Comparison of ENCODE assay signal across 1 cellular context in the genomic region with DNA sequence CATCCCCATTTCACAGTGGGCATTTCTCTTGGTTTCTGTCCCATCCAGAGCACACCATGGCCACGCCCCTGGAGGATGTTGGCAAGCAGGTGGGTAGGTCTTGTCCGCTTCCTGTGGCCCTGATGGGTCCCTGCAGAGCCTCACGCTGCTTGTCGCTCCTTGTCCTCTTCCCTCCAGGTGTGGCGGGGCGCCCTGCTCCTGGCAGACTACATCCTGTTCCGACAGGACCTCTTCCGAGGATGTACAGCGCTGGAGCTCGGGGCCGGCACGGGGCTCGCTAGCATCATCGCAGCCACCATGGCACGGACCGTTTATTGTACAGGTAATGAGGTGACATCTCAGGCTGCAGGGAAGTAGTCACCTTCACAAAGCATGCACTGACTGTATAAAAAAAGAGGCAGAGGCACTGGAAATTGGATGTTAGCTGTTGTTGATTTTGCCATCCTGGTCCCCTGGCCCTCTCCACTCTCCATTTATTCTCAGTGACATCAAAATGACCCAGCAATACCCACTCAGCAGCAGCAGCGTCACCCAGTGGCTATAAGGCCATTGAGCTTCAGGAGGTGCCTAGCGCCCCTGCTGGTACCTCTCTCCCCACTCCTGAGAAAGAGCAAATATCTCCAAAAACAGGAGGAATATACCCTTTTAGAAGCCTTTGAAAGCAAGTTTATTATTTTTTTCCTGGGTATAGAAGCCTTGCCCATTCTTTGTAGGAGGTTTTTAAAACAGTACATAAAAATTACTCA.
TF ChIP-seq lines count a peak whose summit lies in the region.

No MANE protein-coding gene starts in this region.

TF ChIP-seq in WTC11, 78 proteins besides CTCF, POLR2A, EP300 and RAD21 (continued from another document):
- TF ChIP-seq, protein P1, sequence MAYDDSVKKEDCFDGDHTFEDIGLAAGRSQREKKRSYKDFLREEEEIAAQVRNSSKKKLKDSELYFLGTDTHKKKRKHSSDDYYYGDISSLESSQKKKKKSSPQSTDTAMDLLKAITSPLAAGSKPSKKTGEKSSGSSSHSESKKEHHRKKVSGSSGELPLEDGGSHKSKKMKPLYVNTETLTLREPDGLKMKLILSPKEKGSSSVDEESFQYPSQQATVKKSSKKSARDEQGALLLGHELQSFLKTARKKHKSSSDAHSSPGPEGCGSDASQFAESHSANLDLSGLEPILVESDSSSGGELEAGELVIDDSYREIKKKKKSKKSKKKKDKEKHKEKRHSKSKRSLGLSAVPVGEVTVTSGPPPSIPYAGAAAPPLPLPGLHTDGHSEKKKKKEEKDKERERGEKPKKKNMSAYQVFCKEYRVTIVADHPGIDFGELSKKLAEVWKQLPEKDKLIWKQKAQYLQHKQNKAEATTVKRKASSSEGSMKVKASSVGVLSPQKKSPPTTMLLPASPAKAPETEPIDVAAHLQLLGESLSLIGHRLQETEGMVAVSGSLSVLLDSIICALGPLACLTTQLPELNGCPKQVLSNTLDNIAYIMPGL (CRISPR knock-in tag; IDR thresholded peaks at IDR 0.05), result no peak
